Comparison of ENCODE assay signal across 16 cellular contexts in the genomic region with DNA sequence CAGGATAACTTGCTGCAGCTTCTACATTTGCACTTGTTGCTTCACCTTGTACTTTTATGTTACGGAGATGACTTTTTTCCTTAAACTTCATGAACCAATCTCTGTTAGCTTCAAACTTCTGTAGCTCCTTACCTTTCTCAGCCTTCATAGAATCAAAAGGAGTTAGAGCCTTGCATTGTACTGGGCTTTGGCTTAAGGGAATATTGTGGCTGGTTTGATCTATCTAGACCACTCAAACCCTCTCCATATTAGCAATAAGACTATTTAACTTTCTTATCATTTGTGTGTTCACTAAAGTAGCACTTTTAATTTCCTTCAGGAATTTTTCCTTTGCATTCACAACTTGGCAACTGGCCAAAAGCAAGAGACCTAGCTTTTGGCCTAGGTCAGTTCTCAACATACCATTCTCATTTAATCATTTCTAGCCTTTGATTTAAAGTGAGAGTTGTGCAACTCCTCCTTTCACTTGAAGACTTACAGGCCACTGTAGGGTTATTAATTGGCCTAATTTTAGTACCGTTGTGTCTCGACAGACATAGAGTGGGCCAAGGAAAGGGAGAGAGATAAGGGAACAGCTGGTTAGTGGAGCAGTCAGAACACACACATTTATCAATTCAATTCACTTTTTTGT.
DNase-seq lines count a peak whose midpoint lies in the region; ATAC-seq and TF ChIP-seq lines count a peak whose summit lies in the region.
"Had no signal": no experiment of that assay in that cellular context is flagged by ENCODE, and none has a peak within 500 bp of the region (broad histone marks: within the 10 kb centered on the region; RNA-seq: fewer than 3 reads in every experiment).

No MANE protein-coding gene starts in this region.

- no peaks in the 10 kb centered on the region for H3K4me1 ChIP-seq in cardiac muscle cell (ENCODE audit: low read depth)
- peaks cover 18% of the 10 kb centered on the region for H3K4me1 ChIP-seq in SJCRH30
- H3K4me1 ChIP-seq in upper lobe of right lung, result no peaks in the 10 kb centered on the region
- H3K4me1 ChIP-seq: colonic mucosa, esophagus squamous epithelium, parathyroid adenoma, tibial artery had no signal

- CTCF ChIA-PET in activated CD8-positive, alpha-beta T cell treated with anti-CD3 and anti-CD28 coated beads for 36 hours (lab: Charles Lee), result interaction anchor here (1.3 kb wide), 1 partner anchor 30 kb away, joined by 4 read pairs; no protein-coding TSS in a partner anchor

- TF ChIP-seq CTCF in cardiac muscle cell (IDR thresholded peaks at IDR 0.05; ENCODE audit: low read depth, low read length), result no peak
- TF ChIP-seq CTCF in fibroblast of villous mesenchyme (IDR thresholded peaks at IDR 0.05; ENCODE audit: insufficient read depth, low read depth, low read length), result no peak
- TF ChIP-seq CTCF in upper lobe of right lung (IDR thresholded peaks at IDR 0.05), result no peak
- TF ChIP-seq CTCF in activated CD8-positive, alpha-beta T cell treated with anti-CD3 and anti-CD28 coated beads for 36 hours (IDR thresholded peaks at IDR 0.05), result no peak

- H3K4me3 ChIP-seq in cardiac muscle cell (no peak overlapping the region), SJCRH30 (no peak overlapping the region), fibroblast of villous mesenchyme (ENCODE audit: low read depth, low read length) (no peak overlapping the region), upper lobe of right lung (no peak overlapping the region)
- H3K4me3 ChIP-seq: colonic mucosa, esophagus squamous epithelium, tibial artery had no signal

- no peaks in the 10 kb centered on the region for H3K9me3 ChIP-seq in cardiac muscle cell (ENCODE audit: low read depth)
- peaks cover 9% of the 10 kb centered on the region for H3K9me3 ChIP-seq in SJCRH30 (replicated peaks)
- H3K9me3 ChIP-seq in upper lobe of right lung, result no peaks in the 10 kb centered on the region
- H3K9me3 ChIP-seq: colonic mucosa had no signal

- H3K27ac ChIP-seq in cardiac muscle cell, result no peak overlapping the region
- no peak overlapping the region for H3K27ac ChIP-seq in SJCRH30
- no peak overlapping the region for H3K27ac ChIP-seq in upper lobe of right lung
- H3K27ac ChIP-seq: colonic mucosa, esophagus squamous epithelium, KMS-11, parathyroid adenoma, tibial artery had no signal

- H3K27me3 ChIP-seq in cardiac muscle cell, result no peaks in the 10 kb centered on the region
- H3K27me3 ChIP-seq in SJCRH30, result no peaks in the 10 kb centered on the region
- H3K27me3 ChIP-seq in upper lobe of right lung, result no peaks in the 10 kb centered on the region
- H3K27me3 ChIP-seq: colonic mucosa, esophagus squamous epithelium, tibial artery had no signal

- DNase-seq in cardiac muscle cell (ENCODE audit: low read depth in 1 of 2, low spot score in 1 of 2), result peak; percentile 23 to 93
- no peak for DNase-seq in left ventricle myocardium superior
- DNase-seq in SJCRH30, result peak; percentile 21 to 36
- peak; percentile 93 for DNase-seq in fibroblast of villous mesenchyme (ENCODE audit: low read depth)
- DNase-seq in upper lobe of right lung, result no peak
- DNase-seq in NCI-H345 (lab: John Stamatoyannopoulos, UW), result no peak
- no peak for DNase-seq in activated CD8-positive, alpha-beta T cell treated with anti-CD3 and anti-CD28 coated beads for 36 hours
- DNase-seq: activated naive CD8-positive, alpha-beta T cell treated with anti-CD3 and anti-CD28 coated beads, Interleukin-2, amount 10 ng/mL, durations not matched to agents 7 days and 5 days; colonic mucosa; esophagus squamous epithelium; NCI-H2029 treated with DMSO at 0.1 percent for 48 hours; tibial artery had no signal

- no peak overlapping the region for H3K27ac Mint-ChIP-seq in activated CD8-positive, alpha-beta T cell treated with anti-CD3 and anti-CD28 coated beads for 36 hours
- H3K27ac Mint-ChIP-seq: activated naive CD8-positive, alpha-beta T cell treated with anti-CD3 and anti-CD28 coated beads, Interleukin-2, amount 10 ng/mL, durations not matched to agents 7 days and 5 days; WTC11 had no signal

- intact Hi-C loops in left ventricle myocardium superior (cut with micrococcal nuclease) (no loop called here), upper lobe of right lung (cut with DNase I) (no loop called here)
- intact Hi-C loops in activated CD8-positive, alpha-beta T cell treated with anti-CD3 and anti-CD28 coated beads for 36 hours (cut with micrococcal nuclease), result no loop called here

- ATAC-seq in left ventricle myocardium superior (no peak), upper lobe of right lung (peak; percentile 68), GM18907 (IDR thresholded peaks at IDR 0.05; ENCODE audit: unreplicated experiment) (no peak)
- ATAC-seq in activated CD8-positive, alpha-beta T cell treated with anti-CD3 and anti-CD28 coated beads for 36 hours, result no peak
- ATAC-seq: WTC11 had no signal

- POLR2A ChIA-PET in activated CD8-positive, alpha-beta T cell treated with anti-CD3 and anti-CD28 coated beads for 36 hours (lab: Charles Lee), result interaction anchor here (1.2 kb wide), 1 partner anchor 14 kb away, joined by 3 read pairs; no protein-coding TSS in a partner anchor

- no peaks in the 10 kb centered on the region for H3K36me3 ChIP-seq in cardiac muscle cell
- H3K36me3 ChIP-seq in SJCRH30, result no peaks in the 10 kb centered on the region
- no peaks in the 10 kb centered on the region for H3K36me3 ChIP-seq in upper lobe of right lung
- H3K36me3 ChIP-seq: colonic mucosa, esophagus squamous epithelium had no signal

- no peaks in the 10 kb centered on the region for H3K27me3 Mint-ChIP-seq in activated CD8-positive, alpha-beta T cell treated with anti-CD3 and anti-CD28 coated beads for 36 hours
- H3K27me3 Mint-ChIP-seq: activated naive CD8-positive, alpha-beta T cell treated with anti-CD3 and anti-CD28 coated beads, Interleukin-2, amount 10 ng/mL, durations not matched to agents 7 days and 5 days had no signal

- H3K36me3 Mint-ChIP-seq in activated CD8-positive, alpha-beta T cell treated with anti-CD3 and anti-CD28 coated beads for 36 hours (ENCODE audit: low read depth), result peaks cover 16% of the 10 kb centered on the region

- H3K4me3 Mint-ChIP-seq in activated CD8-positive, alpha-beta T cell treated with anti-CD3 and anti-CD28 coated beads for 36 hours, result no peak overlapping the region
- H3K4me3 Mint-ChIP-seq: activated naive CD8-positive, alpha-beta T cell treated with anti-CD3 and anti-CD28 coated beads, Interleukin-2, amount 10 ng/mL, durations not matched to agents 7 days and 5 days; WTC11 had no signal

- peaks cover 2% of the 10 kb centered on the region for H3K4me1 Mint-ChIP-seq in activated CD8-positive, alpha-beta T cell treated with anti-CD3 and anti-CD28 coated beads for 36 hours (ENCODE audit: low read depth)
- H3K4me1 Mint-ChIP-seq: WTC11 had no signal

- H3K9me3 Mint-ChIP-seq in activated CD8-positive, alpha-beta T cell treated with anti-CD3 and anti-CD28 coated beads for 36 hours, result peaks cover 13% of the 10 kb centered on the region

Comparison
In these comparisons a context has a peak if more than half of its experiments do, and no peak if none do; other contexts are left out.
1. DNase-seq: peak in cardiac muscle cell (2 of 2), SJCRH30 (2 of 2) and fibroblast of villous mesenchyme (single experiment); none in left ventricle myocardium superior (single experiment), upper lobe of right lung (single experiment), NCI-H345 (single experiment) and activated CD8-positive, alpha-beta T cell treated with anti-CD3 and anti-CD28 coated beads for 36 hours (single experiment).